ENCODE assay signal across 14 cellular contexts in the genomic region with DNA sequence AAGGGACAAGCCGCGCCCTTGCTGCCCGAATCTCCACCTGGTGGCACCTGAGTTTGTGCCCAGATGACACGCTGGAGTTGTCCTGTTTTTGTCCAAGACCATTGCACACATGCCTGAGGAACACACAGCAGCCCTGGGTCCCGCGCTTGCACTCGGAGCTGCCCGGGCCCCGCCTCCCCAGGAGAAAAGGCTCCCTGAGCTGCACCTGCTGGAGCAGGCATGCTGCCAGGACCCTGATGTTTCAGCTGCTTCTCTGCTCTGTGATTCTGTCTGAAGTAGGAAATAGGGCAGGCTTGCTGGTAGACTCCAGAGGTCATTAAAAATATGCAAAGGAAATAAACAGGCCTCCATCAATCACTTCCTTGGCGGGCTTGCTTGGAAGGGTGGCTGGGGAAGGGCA.
A peak's percentile ranks its signal among the peaks of the same experiment; 100 is the strongest.
DNase-seq lines count a peak whose midpoint lies in the region; ATAC-seq, FAIRE-seq and TF ChIP-seq lines count a peak whose summit lies in the region.
"Had no signal": no experiment of that assay in that cellular context is flagged by ENCODE, and none has a peak within 500 bp of the region (broad histone marks: within the 10 kb centered on the region; RNA-seq: fewer than 3 reads in every experiment).

No MANE protein-coding gene starts in this region.

- no peak overlapping the region for H2BK15ac ChIP-seq in IMR-90 (ENCODE audit: low read depth, low read length)

- H3K27ac ChIP-seq in IMR-90 (ENCODE audit: insufficient read depth, low read length), result no peak overlapping the region
- no peak overlapping the region for H3K27ac ChIP-seq in pancreas
- no peak overlapping the region for H3K27ac ChIP-seq in upper lobe of right lung
- H3K27ac ChIP-seq in hepatocyte, result no peak overlapping the region

- peaks cover 38% of the 10 kb centered on the region for H3K27me3 Mint-ChIP-seq in Caco-2 (ENCODE audit: insufficient read depth, unreplicated experiment)

- no peak overlapping the region for H3K56ac ChIP-seq in IMR-90 (ENCODE audit: extremely low read depth, insufficient read depth, low read length)

- H3K36me3 Mint-ChIP-seq in Caco-2 (ENCODE audit: insufficient read depth, unreplicated experiment), result no peaks in the 10 kb centered on the region
- H3K36me3 Mint-ChIP-seq: activated naive CD8-positive, alpha-beta T cell; CD4-positive, CD25-positive, alpha-beta regulatory T cell; natural killer cell had no signal

- H3K4me3 ChIP-seq in IMR-90 (ENCODE audit: insufficient read depth, low read depth, low read length) (no peak overlapping the region), choroid plexus epithelial cell (ENCODE audit: low read depth, low read length) (no peak overlapping the region), pancreas (no peak overlapping the region), upper lobe of right lung (no peak overlapping the region), Caco-2 (ENCODE audit: low read depth, low read length) (no peak overlapping the region), hepatocyte (no peak overlapping the region)

- no peak overlapping the region for H4K91ac ChIP-seq in IMR-90 (ENCODE audit: insufficient read depth, low read depth, low read length)

- H2AFZ ChIP-seq in IMR-90 (replicated peaks; ENCODE audit: low read length, poor library complexity) (no peak overlapping the region), hepatocyte (no peak overlapping the region)

- no peak for TF ChIP-seq CTCF in IMR-90 (conservative IDR thresholded peaks at IDR 0.05; ENCODE audit: low read depth, low read length)
- no peak for TF ChIP-seq CTCF in choroid plexus epithelial cell (conservative IDR thresholded peaks at IDR 0.05; ENCODE audit: low read depth, low read length)
- no peak for TF ChIP-seq CTCF in pancreas (IDR thresholded peaks at IDR 0.05)
- no peak for TF ChIP-seq CTCF in upper lobe of right lung (IDR thresholded peaks at IDR 0.05)
- no peak for TF ChIP-seq CTCF in Caco-2 (IDR thresholded peaks at IDR 0.05; ENCODE audit: insufficient read depth in 1 of 2, low read depth in 1 of 2, low read length in 1 of 2, severe bottlenecking in 1 of 2, unreplicated experiment in 1 of 2)
- TF ChIP-seq CTCF in hepatocyte (IDR thresholded peaks at IDR 0.05; ENCODE audit: poor library complexity), result no peak

- H3K27me3 ChIP-seq in IMR-90 (ENCODE audit: control insufficient read depth, insufficient read depth, low read length) (no peaks in the 10 kb centered on the region), pancreas (no peaks in the 10 kb centered on the region), upper lobe of right lung (no peaks in the 10 kb centered on the region), Caco-2 (replicated peaks; ENCODE audit: control insufficient read depth, insufficient read depth, low read length) (peaks cover 3% of the 10 kb centered on the region), hepatocyte (no peaks in the 10 kb centered on the region)

- H4K20me1 ChIP-seq in IMR-90 (ENCODE audit: insufficient read depth, low read length) (no peaks in the 10 kb centered on the region), hepatocyte (ENCODE audit: insufficient read depth, poor library complexity, severe bottlenecking) (no peaks in the 10 kb centered on the region)

- no peak overlapping the region for H2BK5ac ChIP-seq in IMR-90 (ENCODE audit: low read depth, low read length, poor library complexity, severe bottlenecking)

- H4K8ac ChIP-seq in IMR-90 (ENCODE audit: low read depth in 2 of 2, low read length in 2 of 2), result no peak overlapping the region; a peak in 1 of 4 replicates

- no peaks in the 10 kb centered on the region for H3K36me3 ChIP-seq in IMR-90 (ENCODE audit: control insufficient read depth, insufficient read depth, low read length)
- no peaks in the 10 kb centered on the region for H3K36me3 ChIP-seq in pancreas
- no peaks in the 10 kb centered on the region for H3K36me3 ChIP-seq in upper lobe of right lung
- H3K36me3 ChIP-seq in Caco-2 (ENCODE audit: control insufficient read depth, insufficient read depth, low read length), result no peaks in the 10 kb centered on the region
- H3K36me3 ChIP-seq in hepatocyte (replicated peaks; ENCODE audit: insufficient read depth, low read depth), result no peaks in the 10 kb centered on the region

- in situ Hi-C loops in IMR-90 (cut with MboI; ENCODE audit: low sequenced_read_pairs), result no loop called here

- no peak overlapping the region for H2BK20ac ChIP-seq in IMR-90 (ENCODE audit: low read depth, low read length)

- BruUV-seq in IMR-90 (replicated peaks; lab: Mats Ljungman, UMichigan) (no TSS peak), Caco-2 (replicated peaks; lab: Mats Ljungman, UMichigan) (no TSS peak)

- 75% methylated on average over 4 of the region's 10 CpGs; no CpG with 5 or more reads in 1 of the 2 experiments for WGBS in IMR-90 (ENCODE audit: extremely low coverage in 2 of 2, insufficient read length in 1 of 2), 2 experiments
- WGBS in pancreas, 2 donors, result 19 to 25% methylated on average over 10 of the region's 10 CpGs
- 88% methylated on average over 10 of the region's 10 CpGs for WGBS in hepatocyte (ENCODE audit: low lambda C conversion rate, missing lambda C conversion rate)

- H3K79me2 ChIP-seq in hepatocyte, result no peaks in the 10 kb centered on the region

- H3K4me2 ChIP-seq in IMR-90 (ENCODE audit: low read depth, low read length), result no peak overlapping the region
- no peak overlapping the region for H3K4me2 ChIP-seq in hepatocyte

- FAIRE-seq in pancreas (lab: Jason Lieb, UNC), result no peak

- H3K9me3 Mint-ChIP-seq in Caco-2 (ENCODE audit: unreplicated experiment), result no peaks in the 10 kb centered on the region
- H3K9me3 Mint-ChIP-seq: natural killer cell; stimulated activated naive CD8-positive, alpha-beta T cell treated with anti-CD3 and anti-CD28 coated beads, Interleukin-15, Interleukin-2, amounts not matched to agents 100 ng/mL and 50 ng/mL, for 24 hours had no signal

- TF ChIP-seq POLR2A in IMR-90 (IDR thresholded peaks at IDR 0.05; ENCODE audit: low read depth, low read length), result no peak

- no peak overlapping the region for H3K18ac ChIP-seq in IMR-90 (ENCODE audit: low read depth, low read length)

- H3K79me1 ChIP-seq in IMR-90 (ENCODE audit: low read depth in 1 of 2, low read length in 2 of 2), result peaks cover 0 to 15% of the 10 kb centered on the region in 2 experiments; a peak in 2 of 4 replicates

- H2AK5ac ChIP-seq in IMR-90 (ENCODE audit: low read depth, low read length), result no peak overlapping the region; the same call in 1 of the 2 replicates

- H3K4ac ChIP-seq in IMR-90 (ENCODE audit: low read depth, low read length), result no peak overlapping the region

- ATAC-seq in IMR-90 (ENCODE audit: low read depth) (no peak), pancreas (peak; percentile 82 to 93 (median 92)), upper lobe of right lung (no peak)
- ATAC-seq: natural killer cell had no signal

- CTCF ChIA-PET in IMR-90 (lab: Yijun Ruan, JAX), result no interaction called here
- CTCF ChIA-PET in Caco-2 (lab: Charles Lee), result no interaction called here

- POLR2A ChIA-PET in IMR-90 (lab: Charles Lee; ENCODE audit: unreplicated experiment), result no interaction called here
- POLR2A ChIA-PET in Caco-2 (lab: Charles Lee), result no interaction called here

- no peaks in the 10 kb centered on the region for H3K4me1 Mint-ChIP-seq in Caco-2 (ENCODE audit: low read depth, unreplicated experiment)
- H3K4me1 Mint-ChIP-seq: CD4-positive, CD25-positive, alpha-beta regulatory T cell; natural killer cell had no signal

- intact Hi-C loops in IMR-90 (cut with micrococcal nuclease), result no loop called here
- intact Hi-C loops in pancreas (cut with DNase I), result no loop called here
- intact Hi-C loops in upper lobe of right lung (cut with DNase I), result no loop called here
- intact Hi-C loops in Caco-2 (cut with micrococcal nuclease; ENCODE audit: unreplicated experiment), result no loop called here

- H3K27ac Mint-ChIP-seq in Caco-2 (ENCODE audit: unreplicated experiment), result no peak overlapping the region
- H3K27ac Mint-ChIP-seq: activated naive CD8-positive, alpha-beta T cell; CD4-positive, CD25-positive, alpha-beta regulatory T cell; natural killer cell; stimulated activated naive CD8-positive, alpha-beta T cell treated with anti-CD3 and anti-CD28 coated beads, Interleukin-15, Interleukin-2, amounts not matched to agents 100 ng/mL and 50 ng/mL, for 24 hours had no signal

- H2BK120ac ChIP-seq in IMR-90 (ENCODE audit: low read depth, low read length), result no peak overlapping the region

- H3K9ac ChIP-seq in IMR-90 (ENCODE audit: low read depth, low read length), result no peak overlapping the region

- no peak overlapping the region for H4K5ac ChIP-seq in IMR-90 (ENCODE audit: low read depth, low read length)

- no peak for TF ChIP-seq RAD21 in IMR-90 (IDR thresholded peaks at IDR 0.05; ENCODE audit: low read length)

- peaks cover 33% of the 10 kb centered on the region for H3K9me1 ChIP-seq in IMR-90 (ENCODE audit: insufficient read depth, low read length)

- no peak overlapping the region for H3K4me3 Mint-ChIP-seq in Caco-2 (ENCODE audit: unreplicated experiment)
- H3K4me3 Mint-ChIP-seq: activated naive CD8-positive, alpha-beta T cell; CD4-positive, CD25-positive, alpha-beta regulatory T cell; natural killer cell; stimulated activated naive CD8-positive, alpha-beta T cell treated with anti-CD3 and anti-CD28 coated beads, Interleukin-15, Interleukin-2, amounts not matched to agents 100 ng/mL and 50 ng/mL, for 24 hours had no signal

- H3K4me1 ChIP-seq in IMR-90 (ENCODE audit: control insufficient read depth, insufficient read depth, low read length) (peaks cover 19% of the 10 kb centered on the region), pancreas (peaks cover 0 to 4% (median 0%) of the 10 kb centered on the region in 3 donors), upper lobe of right lung (peaks cover 16% of the 10 kb centered on the region), Caco-2 (peaks cover 7% of the 10 kb centered on the region; the same call in 1 of the 2 replicates), hepatocyte (ENCODE audit: insufficient read depth) (peaks cover 8% of the 10 kb centered on the region)

- no peak for DNase-seq in IMR-90
- peak; percentile 96 for DNase-seq in NCI-H2171 (lab: John Stamatoyannopoulos, UW)
- peak; percentile 37 for DNase-seq in choroid plexus epithelial cell (ENCODE audit: low read depth)
- DNase-seq in pancreas, result peak; percentile 57 to 90 (median 80)
- DNase-seq in upper lobe of right lung, result no peak
- DNase-seq in Caco-2, result no peak
- DNase-seq in foreskin melanocyte, result no peak
- DNase-seq in hepatocyte (ENCODE audit: low spot score), result no peak
- DNase-seq: CD4-positive, CD25-positive, alpha-beta regulatory T cell; natural killer cell; NCI-H524 treated with DMSO at 0.1 percent for 48 hours; stimulated activated CD4-positive, alpha-beta T cell treated with anti-CD3 and anti-CD28 coated beads, Interleukin-1b, Interleukin-23, amount 100 ng/mL, for 48 hours had no signal

- H3K23ac ChIP-seq in IMR-90 (ENCODE audit: low read depth, low read length), result no peak overlapping the region

- H3K14ac ChIP-seq in IMR-90 (replicated peaks; ENCODE audit: low read depth, low read length), result no peak overlapping the region

- H2AK9ac ChIP-seq in IMR-90 (replicated peaks; ENCODE audit: low read depth, low read length, poor library complexity), result peak overlapping the region; percentile 20

- H3K9me3 ChIP-seq in IMR-90 (ENCODE audit: control insufficient read depth, insufficient read depth, low read length), result no peaks in the 10 kb centered on the region
- H3K9me3 ChIP-seq in pancreas, result no peaks in the 10 kb centered on the region
- H3K9me3 ChIP-seq in upper lobe of right lung, result no peaks in the 10 kb centered on the region
- H3K9me3 ChIP-seq in Caco-2, result no peaks in the 10 kb centered on the region; the same call in 1 of the 2 replicates
- H3K9me3 ChIP-seq in hepatocyte (ENCODE audit: low read depth), result no peaks in the 10 kb centered on the region

- no peaks in the 10 kb centered on the region for H3K9me2 ChIP-seq in hepatocyte (replicated peaks; ENCODE audit: insufficient read depth)

- dilution Hi-C loops in IMR-90 (cut with HindIII; ENCODE audit: low sequenced_read_pairs, unreplicated experiment), result no loop called here

Comparison
In these comparisons a context has a peak if more than half of its experiments do, and no peak if none do; other contexts are left out.
1. ATAC-seq: peak in pancreas (4 of 4); none in IMR-90 (single experiment) and upper lobe of right lung (single experiment).
2. DNase-seq: peak in NCI-H2171 (single experiment), choroid plexus epithelial cell (single experiment) and pancreas (6 of 6); none in IMR-90 (single experiment), upper lobe of right lung (single experiment), Caco-2 (0 of 2), foreskin melanocyte (single experiment) and hepatocyte (single experiment).